Comparison of ENCODE assay signal across 8 cellular contexts in the genomic region with DNA sequence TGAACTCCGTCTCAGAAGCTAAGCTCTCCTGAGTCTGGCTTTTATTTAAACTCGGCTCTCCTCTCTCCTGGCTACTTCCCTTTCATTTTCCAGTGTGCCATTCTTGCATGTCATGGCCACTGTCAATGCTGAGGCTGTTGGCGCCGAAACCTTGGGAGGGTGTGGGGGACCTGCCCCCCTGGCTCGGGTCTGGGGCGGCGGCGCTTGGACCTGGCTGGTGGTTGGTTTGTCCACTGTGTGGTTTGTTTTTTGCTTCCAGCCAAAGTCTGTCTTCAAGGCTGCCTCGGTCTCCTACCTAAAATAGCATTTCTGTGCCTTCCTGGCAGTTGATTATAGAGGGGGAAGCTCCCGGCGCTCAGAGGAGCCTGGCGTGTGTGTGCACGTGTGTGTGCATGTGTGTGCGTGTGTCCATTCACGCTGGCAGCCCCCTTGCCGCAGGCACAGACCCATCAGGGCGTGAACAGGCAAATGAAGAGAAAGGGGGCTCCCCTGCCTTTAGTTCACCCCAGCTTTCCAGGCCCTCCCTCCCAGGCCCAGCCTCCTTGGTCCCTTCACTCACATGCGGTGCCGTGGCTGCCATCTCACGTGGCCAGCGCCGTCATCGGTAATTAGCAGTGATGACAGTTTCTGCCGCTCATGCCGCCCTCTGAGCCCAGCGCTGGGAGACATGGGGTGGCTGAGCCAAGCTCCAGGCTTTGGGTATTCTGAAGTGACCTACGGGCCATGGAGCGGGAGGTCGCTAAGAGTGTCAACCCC.
A peak's percentile ranks its signal among the peaks of the same experiment; 100 is the strongest.
DNase-seq lines count a peak whose midpoint lies in the region; ATAC-seq, FAIRE-seq and TF ChIP-seq lines count a peak whose summit lies in the region.

No MANE protein-coding gene starts in this region.

- peaks cover 0 to 3% (median 0%) of the 10 kb centered on the region in 7 donors for H3K9me3 Mint-ChIP-seq in CD14-positive monocyte
- H3K9me3 Mint-ChIP-seq in activated T-helper 2 cell treated with anti-CD3 and anti-CD28 coated beads, Interferon-gamma antibody, Interleukin-2, Interleukin-4, amounts not matched to agents 10 μg/mL and 5 μg/mL and 100 μg/mL, durations not matched to agents 14 hours and 24 hours and 36 hours, result no peaks in the 10 kb centered on the region

- H3K4me1 Mint-ChIP-seq in CD14-positive monocyte, result peaks cover 82% of the 10 kb centered on the region
- H3K4me1 Mint-ChIP-seq in activated T-helper 2 cell treated with anti-CD3 and anti-CD28 coated beads, Interferon-gamma antibody, Interleukin-2, Interleukin-4, amounts not matched to agents 10 μg/mL and 5 μg/mL and 100 μg/mL, durations not matched to agents 14 hours and 24 hours and 36 hours (ENCODE audit: low read depth), result peaks cover 33% of the 10 kb centered on the region

- H3K36me3 Mint-ChIP-seq in CD14-positive monocyte, result no peaks in the 10 kb centered on the region
- no peaks in the 10 kb centered on the region for H3K36me3 Mint-ChIP-seq in activated T-helper 2 cell treated with anti-CD3 and anti-CD28 coated beads, Interferon-gamma antibody, Interleukin-2, Interleukin-4, amounts not matched to agents 10 μg/mL and 5 μg/mL and 100 μg/mL, durations not matched to agents 14 hours and 24 hours and 36 hours (ENCODE audit: low read depth)

- CTCF ChIA-PET in HepG2 (lab: Yijun Ruan, JAX; ENCODE audit: low intra/inter-chr PET ratio, low total read pairs), result no interaction called here

- H3K79me2 ChIP-seq in HepG2 (ENCODE audit: insufficient read depth, low read length), result peaks cover 82% of the 10 kb centered on the region

- TF ChIP-seq CTCF in CD14-positive monocyte (IDR thresholded peaks at IDR 0.05) (no peak), HepG2 (CRISPR knock-in tag; IDR thresholded peaks at IDR 0.05) (no peak), vagina (IDR thresholded peaks at IDR 0.05) (no peak)

- ATAC-seq in HG03342 (IDR thresholded peaks at IDR 0.05; ENCODE audit: unreplicated experiment) (peak; percentile 29), HepG2 (no peak), GM19035 (IDR thresholded peaks at IDR 0.05; ENCODE audit: unreplicated experiment) (no peak)

- H3K4me1 ChIP-seq in HepG2 (ENCODE audit: insufficient read depth, low read length), result peaks cover 52% of the 10 kb centered on the region
- H3K4me1 ChIP-seq in vagina, result peaks cover 81% of the 10 kb centered on the region

- no peaks in the 10 kb centered on the region for H3K27me3 ChIP-seq in HepG2 (ENCODE audit: control insufficient read depth in 1 of 2, insufficient read depth in 2 of 2, low read length in 2 of 2)
- no peaks in the 10 kb centered on the region for H3K27me3 ChIP-seq in vagina

- peaks cover 0 to 2% (median 0%) of the 10 kb centered on the region in 3 donors for H3K27me3 Mint-ChIP-seq in CD14-positive monocyte (ENCODE audit: low read depth in 3 of 3)
- H3K27me3 Mint-ChIP-seq in activated T-helper 2 cell treated with anti-CD3 and anti-CD28 coated beads, Interferon-gamma antibody, Interleukin-2, Interleukin-4, amounts not matched to agents 10 μg/mL and 5 μg/mL and 100 μg/mL, durations not matched to agents 14 hours and 24 hours and 36 hours (ENCODE audit: low read depth), result no peaks in the 10 kb centered on the region

- H3K36me3 ChIP-seq in HepG2 (replicated peaks in 1 of 2; ENCODE audit: control insufficient read depth in 1 of 2, insufficient read depth in 2 of 2, low read length in 2 of 2) (peaks cover 19 to 43% of the 10 kb centered on the region in 2 experiments), vagina (no peaks in the 10 kb centered on the region)

- DNase-seq in CD14-positive monocyte (ENCODE audit: low spot score) (peak; percentile 46), HepG2 (ENCODE audit: low spot score) (no peak), vagina (ENCODE audit: extremely low spot score in 2 of 2) (no peak), DMS114 treated with DMSO at 0.1 percent for 48 hours (lab: John Stamatoyannopoulos, UW; ENCODE audit: unreplicated experiment) (no peak), globus pallidus (ENCODE audit: low spot score) (no peak)
- DNase-seq in activated T-helper 2 cell treated with anti-CD3 and anti-CD28 coated beads, Interferon-gamma antibody, Interleukin-2, Interleukin-4, amounts not matched to agents 10 μg/mL and 5 μg/mL and 100 μg/mL, durations not matched to agents 14 hours and 24 hours and 36 hours (ENCODE audit: low spot score), result no peak

- H3K4me2 ChIP-seq in HepG2 (ENCODE audit: low read depth, low read length), result no peak overlapping the region

- H4K20me1 ChIP-seq in HepG2 (ENCODE audit: insufficient read depth, low read length), result peaks cover 56% of the 10 kb centered on the region; the same call in 1 of the 2 replicates

- no TSS peak for BruUV-seq in HepG2 (replicated peaks; lab: Mats Ljungman, UMichigan)

- no peak overlapping the region for H3K4me3 ChIP-seq in HepG2 (replicated peaks in 1 of 3; ENCODE audit: insufficient read depth in 1 of 3, low read depth in 2 of 3, low read length in 3 of 3)
- H3K4me3 ChIP-seq in vagina, result peak overlapping the region; percentile 55 to 59

- no peak for TF ChIP-seq POLR2A in HepG2 (IDR thresholded peaks at IDR 0.05; ENCODE audit: insufficient read depth in 1 of 2, low read depth in 2 of 2, low read length in 2 of 2)
- no peak for TF ChIP-seq POLR2A in vagina (IDR thresholded peaks at IDR 0.05)

- H3K27ac Mint-ChIP-seq in CD14-positive monocyte, result peak overlapping the region; percentile 30 to 96 (median 91)
- H3K27ac Mint-ChIP-seq in activated T-helper 2 cell treated with anti-CD3 and anti-CD28 coated beads, Interferon-gamma antibody, Interleukin-2, Interleukin-4, amounts not matched to agents 10 μg/mL and 5 μg/mL and 100 μg/mL, durations not matched to agents 14 hours and 24 hours and 36 hours, result no peak overlapping the region

- no peak for TF ChIP-seq RAD21 in HepG2 (CRISPR knock-in tag; IDR thresholded peaks at IDR 0.05)

- POLR2A ChIA-PET in HepG2 (lab: Yijun Ruan, JAX), result interaction anchor here (3.1 to 3.5 kb wide), 2 partner anchors 20 to 34 kb away, joined by 13 to 31 read pairs; no protein-coding TSS in a partner anchor

- in situ Hi-C loops in HepG2 (cut with HindIII; ENCODE audit: extremely low pct_ligation_motif_present, low pct_unique_long_range_greater_than_20kb), result no loop called here

- H3K27ac ChIP-seq in HepG2 (ENCODE audit: extremely low read length, insufficient read depth, low read length) (no peak overlapping the region), vagina (peak overlapping the region; percentile 97)

- peak overlapping the region; percentile 94 for H3K4me3 Mint-ChIP-seq in CD14-positive monocyte
- peak overlapping the region; percentile 62 for H3K4me3 Mint-ChIP-seq in activated T-helper 2 cell treated with anti-CD3 and anti-CD28 coated beads, Interferon-gamma antibody, Interleukin-2, Interleukin-4, amounts not matched to agents 10 μg/mL and 5 μg/mL and 100 μg/mL, durations not matched to agents 14 hours and 24 hours and 36 hours (ENCODE audit: low read depth)

- H2AFZ ChIP-seq in HepG2 (ENCODE audit: low read length), result no peak overlapping the region

- intact Hi-C loops in CD14-positive monocyte (cut with micrococcal nuclease) (no loop called here), HepG2 (cut with micrococcal nuclease; ENCODE audit: unreplicated experiment) (loop anchor here (5.0 kb wide), 1 partner anchor 33 kb away; no protein-coding TSS in a partner anchor), vagina (cut with DNase I) (no loop called here)
- intact Hi-C loops in activated T-helper 2 cell treated with anti-CD3 and anti-CD28 coated beads, Interferon-gamma antibody, Interleukin-2, Interleukin-4, amounts not matched to agents 10 μg/mL and 5 μg/mL and 100 μg/mL, durations not matched to agents 14 hours and 24 hours and 36 hours (cut with micrococcal nuclease), result no loop called here

- H3K9ac ChIP-seq in HepG2 (ENCODE audit: insufficient read depth, low read depth, low read length), result no peak overlapping the region

- 98% methylated on average over 25 of the region's 29 CpGs for WGBS in HepG2 (ENCODE audit: low lambda C conversion rate)

- H3K9me3 ChIP-seq in HepG2 (ENCODE audit: low read length) (no peaks in the 10 kb centered on the region), vagina (no peaks in the 10 kb centered on the region)

- no peak for FAIRE-seq in HepG2 (lab: Jason Lieb, UNC)

- TF ChIP-seq EP300 in HepG2 (IDR thresholded peaks at IDR 0.05; ENCODE audit: low read depth in 2 of 2, low read length in 2 of 2), result no peak
- TF ChIP-seq EP300 in HepG2 (CRISPR knock-in tag; IDR thresholded peaks at IDR 0.05; ENCODE audit: borderline replicate concordance), result no peak

TF ChIP-seq in HepG2, 621 proteins besides CTCF, POLR2A, EP300 and RAD21:
- TF ChIP-seq ZNF598 (CRISPR knock-in tag; IDR thresholded peaks at IDR 0.05; ENCODE audit: borderline replicate concordance) (no peak), ZBTB38 (CRISPR knock-in tag; IDR thresholded peaks at IDR 0.05) (peak; percentile 62; the same call in 1 of the 2 replicates), POLR2AphosphoS2 (IDR thresholded peaks at IDR 0.05; ENCODE audit: low read depth, low read length) (no peak), ZNF75D (CRISPR knock-in tag; IDR thresholded peaks at IDR 0.05; ENCODE audit: borderline replicate concordance) (no peak), ZBTB1 (CRISPR knock-in tag; IDR thresholded peaks at IDR 0.05; ENCODE audit: borderline replicate concordance) (no peak), ZNF674 (CRISPR knock-in tag; IDR thresholded peaks at IDR 0.05; ENCODE audit: low read depth) (no peak), AGO2 (optimal IDR thresholded peaks at IDR 0.05; ENCODE audit: low read depth, low read length) (peak; percentile 67)

Comparison
In these comparisons a context has a peak if more than half of its experiments do, and no peak if none do; other contexts are left out.
1. H3K4me3 ChIP-seq: peak in vagina (2 of 2); none in HepG2 (0 of 3).